Comparison of ENCODE assay signal across 8 cellular contexts in the genomic region with DNA sequence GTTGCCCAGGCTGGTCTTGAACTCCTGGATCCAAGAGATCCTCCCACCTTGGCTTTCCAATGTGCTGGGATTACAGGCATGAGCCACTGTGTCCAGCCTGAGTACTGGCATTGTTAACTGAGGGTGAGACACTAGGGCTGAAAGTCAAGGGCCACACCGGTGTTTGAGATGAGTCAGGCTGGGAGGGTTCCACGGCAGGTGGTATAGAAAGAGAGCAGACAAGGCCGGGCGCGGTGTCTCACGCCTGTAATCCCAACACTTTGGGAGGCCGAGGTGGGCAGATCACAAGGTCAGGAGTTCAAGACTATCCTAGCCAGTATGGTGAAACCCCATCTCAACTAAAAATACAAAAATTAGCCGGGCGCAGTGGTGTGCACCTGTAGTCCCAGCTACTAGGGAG. TPM values are rescaled to one million over a fixed set of nuclear protein-coding genes. Genes with fewer than 3 reads are reported as not detected.
DNase-seq lines count a peak whose midpoint lies in the region; ATAC-seq and TF ChIP-seq lines count a peak whose summit lies in the region.
"Not testable (repeated sequence)": the region's sequence is repeated elsewhere in the genome, so short reads cannot be mapped to it uniquely, and the experiment has no call there.
"Had no signal": no experiment of that assay in that cellular context is flagged by ENCODE, and none has a peak within 500 bp of the region (broad histone marks: within the 10 kb centered on the region; RNA-seq: fewer than 3 reads in every experiment).

No MANE protein-coding gene starts in this region.

- POLR2A ChIA-PET in activated CD4-positive, alpha-beta T cell treated with anti-CD3 and anti-CD28 coated beads, Interleukin-2, amount 10 ng/mL, durations not matched to agents 7 days and 5 days (lab: Charles Lee) = not testable (repeated sequence)

- intact Hi-C loops in heart right ventricle (cut with DNase I); stomach (cut with DNase I; ENCODE audit: low total_unique reads); upper lobe of right lung (cut with DNase I): not testable (repeated sequence)

- H3K4me1 Mint-ChIP-seq in activated CD4-positive, alpha-beta T cell treated with anti-CD3 and anti-CD28 coated beads, Interleukin-2, amount 10 ng/mL, durations not matched to agents 7 days and 5 days = peaks cover 52% of the 10 kb centered on the region
- H3K4me1 Mint-ChIP-seq in endothelial cell (ENCODE audit: unreplicated experiment) (peaks cover 88% of the 10 kb centered on the region), nephron (peaks cover 38% of the 10 kb centered on the region)

- H3K4me3 Mint-ChIP-seq in activated CD4-positive, alpha-beta T cell treated with anti-CD3 and anti-CD28 coated beads, Interleukin-2, amount 10 ng/mL, durations not matched to agents 7 days and 5 days; endothelial cell (ENCODE audit: unreplicated experiment): not testable (repeated sequence)
- peak overlapping the region in 2 of 3 experiments; percentile 26 to 44 for H3K4me3 Mint-ChIP-seq in nephron

- 93 to 96% methylated on average over 9 of the region's 9 CpGs for WGBS in heart right ventricle, 2 donors
- WGBS in stomach, 5 donors = 76 to 97% (median 86%) methylated on average over 9 of the region's 9 CpGs

- H3K27ac Mint-ChIP-seq in activated CD4-positive, alpha-beta T cell treated with anti-CD3 and anti-CD28 coated beads, Interleukin-2, amount 10 ng/mL, durations not matched to agents 7 days and 5 days = peak overlapping the region; percentile 11
- H3K27ac Mint-ChIP-seq in endothelial cell (ENCODE audit: unreplicated experiment) = peak overlapping the region; percentile 81
- not testable (repeated sequence) for H3K27ac Mint-ChIP-seq in nephron

- H3K27ac ChIP-seq in heart right ventricle = peak overlapping the region in 9 of 10 donors; percentile 63 to 97 (median 91)
- peak overlapping the region; percentile 16 to 94 (median 91) for H3K27ac ChIP-seq in stomach
- peak overlapping the region; percentile 85 for H3K27ac ChIP-seq in upper lobe of right lung

- DNase-seq in DMS53 treated with DMSO at 0.1 percent for 48 hours (lab: John Stamatoyannopoulos, UW; ENCODE audit: unreplicated experiment) (peak; percentile 50), stomach (peak; percentile 39)
- DNase-seq in activated CD4-positive, alpha-beta T cell treated with anti-CD3 and anti-CD28 coated beads, Interleukin-2, amount 10 ng/mL, durations not matched to agents 7 days and 5 days; endothelial cell (ENCODE audit: low spot score); heart right ventricle; upper lobe of right lung: not testable (repeated sequence)

- not testable (repeated sequence) for H3K27me3 Mint-ChIP-seq in activated CD4-positive, alpha-beta T cell treated with anti-CD3 and anti-CD28 coated beads, Interleukin-2, amount 10 ng/mL, durations not matched to agents 7 days and 5 days; nephron (ENCODE audit: low read depth)
- peaks cover 28% of the 10 kb centered on the region for H3K27me3 Mint-ChIP-seq in endothelial cell (ENCODE audit: unreplicated experiment)

- H3K4me1 ChIP-seq in heart right ventricle (peaks cover 8 to 84% (median 75%) of the 10 kb centered on the region in 9 donors), stomach (peaks cover 48 to 86% (median 76%) of the 10 kb centered on the region in 4 donors), upper lobe of right lung (peaks cover 75% of the 10 kb centered on the region)

- not testable (repeated sequence) for H3K27me3 ChIP-seq in heart right ventricle, stomach, upper lobe of right lung

- not testable (repeated sequence) for TF ChIP-seq POLR2A in stomach (IDR thresholded peaks at IDR 0.05)

- TF ChIP-seq EP300 in stomach (IDR thresholded peaks at IDR 0.05) = not testable (repeated sequence)

- peaks cover 22% of the 10 kb centered on the region for H3K36me3 Mint-ChIP-seq in activated CD4-positive, alpha-beta T cell treated with anti-CD3 and anti-CD28 coated beads, Interleukin-2, amount 10 ng/mL, durations not matched to agents 7 days and 5 days (ENCODE audit: low read depth)
- peaks cover 47% of the 10 kb centered on the region for H3K36me3 Mint-ChIP-seq in endothelial cell (ENCODE audit: low read depth, unreplicated experiment)
- H3K36me3 Mint-ChIP-seq in nephron (ENCODE audit: low read depth) = not testable (repeated sequence)

- not testable (repeated sequence) for H3K9me3 Mint-ChIP-seq in activated CD4-positive, alpha-beta T cell treated with anti-CD3 and anti-CD28 coated beads, Interleukin-2, amount 10 ng/mL, durations not matched to agents 7 days and 5 days; endothelial cell (ENCODE audit: unreplicated experiment); nephron

- peaks cover 0 to 28% (median 2%) of the 10 kb centered on the region in 9 donors for H3K36me3 ChIP-seq in heart right ventricle
- not testable (repeated sequence) for H3K36me3 ChIP-seq in stomach, upper lobe of right lung

- CTCF ChIA-PET in activated CD4-positive, alpha-beta T cell treated with anti-CD3 and anti-CD28 coated beads, Interleukin-2, amount 10 ng/mL, durations not matched to agents 7 days and 5 days (lab: Charles Lee) = interaction anchor here (0.6 to 1.6 kb wide), 4 partner anchors 15 to 508 kb away, joined by 3 to 6 read pairs (median 3); a partner anchor contains a TSS

- H3K9me3 ChIP-seq in heart right ventricle, stomach, upper lobe of right lung: not testable (repeated sequence)

- not testable (repeated sequence) for H3K4me3 ChIP-seq in heart right ventricle, stomach, upper lobe of right lung

- not testable (repeated sequence) for ATAC-seq in heart right ventricle, upper lobe of right lung

- TF ChIP-seq CTCF in endothelial cell (IDR thresholded peaks at IDR 0.05; ENCODE audit: unreplicated experiment); heart right ventricle (IDR thresholded peaks at IDR 0.05); nephron (IDR thresholded peaks at IDR 0.05; ENCODE audit: unreplicated experiment in 3 of 3); stomach (IDR thresholded peaks at IDR 0.05); upper lobe of right lung (IDR thresholded peaks at IDR 0.05): not testable (repeated sequence)

RNA-seq across cellular contexts. Expression of a gene that starts 3.2 kb away (rescaled TPM):
- total RNA-seq in activated CD4-positive, alpha-beta T cell treated with anti-CD3 and anti-CD28 coated beads, Interleukin-2, amount 10 ng/mL, durations not matched to agents 7 days and 5 days = 100 to 1,000 TPM in 1 of 2 experiments, 10 to 100 TPM in 1; 89.7 to 106 TPM
- 155 TPM for total RNA-seq in endothelial cell (ENCODE audit: unreplicated experiment)
- total RNA-seq in heart right ventricle = 100 to 1,000 TPM in 1 of 10 donors, 10 to 100 TPM in 9; 74.7 to 117 (median 82.2) TPM
- polyA plus RNA-seq in heart right ventricle = 100 to 1,000 TPM; 140 to 282 TPM
- 100 to 1,000 TPM in 1 of 5 donors, 10 to 100 TPM in 3, not detected in 1; 11.3 to 143 (median 79.1) TPM for total RNA-seq in stomach
- polyA plus RNA-seq in stomach = 100 to 1,000 TPM; 217 to 272 (median 223) TPM
- 85.9 TPM for total RNA-seq in upper lobe of right lung

RNA-seq across cellular contexts. Expression of a gene that starts 8.1 kb away (rescaled TPM):
- total RNA-seq in activated CD4-positive, alpha-beta T cell treated with anti-CD3 and anti-CD28 coated beads, Interleukin-2, amount 10 ng/mL, durations not matched to agents 7 days and 5 days = 10 to 100 TPM; 61.5 to 67.4 TPM
- total RNA-seq in endothelial cell (ENCODE audit: unreplicated experiment) (296 TPM), heart right ventricle (100 to 1,000 TPM in 1 of 10 donors, 10 to 100 TPM in 9; 25.8 to 146 (median 35.5) TPM), stomach (10 to 100 TPM in 4 of 5 donors, 1 to 10 TPM in 1; 7.7 to 82.6 (median 29.5) TPM), upper lobe of right lung (84.8 TPM)
- polyA plus RNA-seq in heart right ventricle (100 to 1,000 TPM in 1 of 2 donors, 10 to 100 TPM in 1; 79.6 to 131 TPM), stomach (10 to 100 TPM; 87.7 to 95.1 (median 90.4) TPM)

RNA-seq across cellular contexts. Expression of a gene that starts 10.2 kb away (rescaled TPM):
- 1 to 10 TPM; 1.5 to 1.7 TPM for total RNA-seq in activated CD4-positive, alpha-beta T cell treated with anti-CD3 and anti-CD28 coated beads, Interleukin-2, amount 10 ng/mL, durations not matched to agents 7 days and 5 days
- total RNA-seq in endothelial cell (ENCODE audit: unreplicated experiment) (42.4 TPM), heart right ventricle (10 to 100 TPM in 5 of 10 donors, 1 to 10 TPM in 5; 7.6 to 13.9 (median 9.6) TPM), stomach (10 to 100 TPM in 3 of 5 donors, 1 to 10 TPM in 1, not detected in 1; 5.0 to 62.4 (median 24.9) TPM), upper lobe of right lung (31.5 TPM)
- polyA plus RNA-seq in heart right ventricle (10 to 100 TPM; 10.1 to 21.1 TPM), stomach (10 to 100 TPM; 15.9 to 27.8 (median 21.3) TPM)

RNA-seq across cellular contexts. Expression of a gene that starts 14.9 kb away (rescaled TPM):
- total RNA-seq in activated CD4-positive, alpha-beta T cell treated with anti-CD3 and anti-CD28 coated beads, Interleukin-2, amount 10 ng/mL, durations not matched to agents 7 days and 5 days = 100 to 1,000 TPM; 131 to 149 TPM
- total RNA-seq in endothelial cell (ENCODE audit: unreplicated experiment) (225 TPM), heart right ventricle (10 to 100 TPM in 5 of 10 donors, 1 to 10 TPM in 5; 4.9 to 56.8 (median 9.2) TPM), stomach (100 to 1,000 TPM in 2 of 5 donors, 10 to 100 TPM in 1, 1 to 10 TPM in 1, not detected in 1; 2.2 to 191 (median 79.6) TPM), upper lobe of right lung (235 TPM)
- polyA plus RNA-seq in heart right ventricle (10 to 100 TPM; 16.4 to 26.6 TPM), stomach (100 to 1,000 TPM; 358 to 568 (median 435) TPM)
- total RNA-seq: A673 had no signal

RNA-seq across cellular contexts. Expression of a gene that starts 19.6 kb away (rescaled TPM):
- 10 to 100 TPM; 46.1 to 55.3 TPM for total RNA-seq in activated CD4-positive, alpha-beta T cell treated with anti-CD3 and anti-CD28 coated beads, Interleukin-2, amount 10 ng/mL, durations not matched to agents 7 days and 5 days
- total RNA-seq in endothelial cell (ENCODE audit: unreplicated experiment) = 47.5 TPM
- total RNA-seq in heart right ventricle = 10 to 100 TPM; 25.0 to 39.0 (median 33.7) TPM
- 10 to 100 TPM; 14.2 to 47.0 TPM for polyA plus RNA-seq in heart right ventricle
- 10 to 100 TPM; 12.7 to 40.8 (median 19.7) TPM for total RNA-seq in stomach
- polyA plus RNA-seq in stomach = 10 to 100 TPM; 19.9 to 22.5 (median 20.5) TPM
- 37.9 TPM for total RNA-seq in upper lobe of right lung
